In the genomic region with DNA sequence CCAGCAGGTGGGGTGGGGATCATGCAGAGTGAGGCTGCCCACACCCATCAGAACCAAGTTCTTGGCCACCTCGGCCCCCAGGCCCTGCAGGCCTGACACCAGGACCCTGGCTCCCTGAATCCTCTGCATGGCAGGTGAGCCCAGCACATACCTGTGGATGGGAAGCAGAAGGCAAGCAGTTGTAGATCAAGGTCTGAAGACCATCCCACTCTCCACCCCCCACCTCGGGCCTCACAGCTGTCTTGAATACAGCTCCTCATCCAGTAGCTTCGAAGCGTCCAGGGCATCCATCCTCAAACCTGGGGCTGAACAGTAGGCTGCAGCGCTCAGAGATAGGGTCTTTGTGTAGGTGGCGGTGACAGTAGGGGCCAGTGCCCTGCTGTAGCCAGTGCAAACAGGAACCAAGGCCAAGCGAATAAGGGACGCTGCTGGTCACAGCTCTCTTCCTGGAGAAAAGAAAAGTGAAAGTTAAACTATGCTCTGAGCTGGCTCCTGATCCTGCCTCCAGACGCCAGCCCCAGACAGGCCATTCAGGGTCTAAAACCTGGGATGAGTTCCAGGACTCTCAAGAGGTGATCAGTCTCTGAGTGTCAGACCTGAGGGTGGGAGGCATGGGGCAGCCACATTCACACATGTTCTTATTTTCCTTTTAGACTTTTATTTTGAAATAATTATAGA, we compare ENCODE assay signal across 8 cellular contexts. TPM values are rescaled to one million over a fixed set of nuclear protein-coding genes. Genes with fewer than 3 reads are reported as not detected.
DNase-seq lines count a peak whose midpoint lies in the region; ATAC-seq and TF ChIP-seq lines count a peak whose summit lies in the region.

A gene with protein sequence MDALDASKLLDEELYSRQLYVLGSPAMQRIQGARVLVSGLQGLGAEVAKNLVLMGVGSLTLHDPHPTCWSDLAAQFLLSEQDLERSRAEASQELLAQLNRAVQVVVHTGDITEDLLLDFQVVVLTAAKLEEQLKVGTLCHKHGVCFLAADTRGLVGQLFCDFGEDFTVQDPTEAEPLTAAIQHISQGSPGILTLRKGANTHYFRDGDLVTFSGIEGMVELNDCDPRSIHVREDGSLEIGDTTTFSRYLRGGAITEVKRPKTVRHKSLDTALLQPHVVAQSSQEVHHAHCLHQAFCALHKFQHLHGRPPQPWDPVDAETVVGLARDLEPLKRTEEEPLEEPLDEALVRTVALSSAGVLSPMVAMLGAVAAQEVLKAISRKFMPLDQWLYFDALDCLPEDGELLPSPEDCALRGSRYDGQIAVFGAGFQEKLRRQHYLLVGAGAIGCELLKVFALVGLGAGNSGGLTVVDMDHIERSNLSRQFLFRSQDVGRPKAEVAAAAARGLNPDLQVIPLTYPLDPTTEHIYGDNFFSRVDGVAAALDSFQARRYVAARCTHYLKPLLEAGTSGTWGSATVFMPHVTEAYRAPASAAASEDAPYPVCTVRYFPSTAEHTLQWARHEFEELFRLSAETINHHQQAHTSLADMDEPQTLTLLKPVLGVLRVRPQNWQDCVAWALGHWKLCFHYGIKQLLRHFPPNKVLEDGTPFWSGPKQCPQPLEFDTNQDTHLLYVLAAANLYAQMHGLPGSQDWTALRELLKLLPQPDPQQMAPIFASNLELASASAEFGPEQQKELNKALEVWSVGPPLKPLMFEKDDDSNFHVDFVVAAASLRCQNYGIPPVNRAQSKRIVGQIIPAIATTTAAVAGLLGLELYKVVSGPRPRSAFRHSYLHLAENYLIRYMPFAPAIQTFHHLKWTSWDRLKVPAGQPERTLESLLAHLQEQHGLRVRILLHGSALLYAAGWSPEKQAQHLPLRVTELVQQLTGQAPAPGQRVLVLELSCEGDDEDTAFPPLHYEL (minus strand): TSS at position 457 of the 678 bp plus-strand sequence. CDS start 166 bp downstream, at position 291.

- H3K9ac ChIP-seq in SK-N-MC (ENCODE audit: insufficient read length) = peak within 1 kb of the TSS; percentile 26
- H3K9ac ChIP-seq in liver (ENCODE audit: low read depth in 1 of 2, low read length in 2 of 2) = peak within 1 kb of the TSS; percentile 63 to 79

- ATAC-seq in HG02798 (IDR thresholded peaks at IDR 0.05; ENCODE audit: poor library complexity, unreplicated experiment) = peak; percentile 61

- H3K27me3 ChIP-seq in liver (ENCODE audit: control insufficient read depth in 4 of 4, insufficient read depth in 4 of 4, low read length in 3 of 4) = no peaks in the 10 kb centered on the region

- H3K4me3 ChIP-seq in GM08714 (ENCODE audit: low read length) = peak within 1 kb of the TSS; percentile 56; the same call in 1 of the 2 replicates
- no peak within 1 kb of the TSS for H3K4me3 ChIP-seq in SK-N-MC
- peak within 1 kb of the TSS; percentile 45 to 79 (median 51) for H3K4me3 ChIP-seq in liver (ENCODE audit: low read depth in 1 of 3, low read length in 3 of 3)

- H3K36me3 ChIP-seq in SK-N-MC (ENCODE audit: insufficient read depth, low read length) (no peaks in the 10 kb centered on the region), liver (ENCODE audit: control insufficient read depth in 4 of 4, insufficient read depth in 3 of 4, low read depth in 1 of 4, low read length in 3 of 4) (peaks cover 2 to 16% (median 10%) of the 10 kb centered on the region in 4 donors)

- no peaks in the 10 kb centered on the region for H3K9me3 ChIP-seq in SK-N-MC (ENCODE audit: low read depth, low read length)
- H3K9me3 ChIP-seq in liver (ENCODE audit: control insufficient read depth in 4 of 4, low read length in 3 of 4) = no peaks in the 10 kb centered on the region

- peak in 1 of 2 donors; percentile 34 for TF ChIP-seq RAD21 in liver (IDR thresholded peaks at IDR 0.05)

- H3K4me1 ChIP-seq in liver (ENCODE audit: control insufficient read depth in 4 of 4, insufficient read depth in 4 of 4, low read length in 3 of 4) = peaks cover 0 to 34% (median 16%) of the 10 kb centered on the region in 4 donors

- DNase-seq in SK-N-MC (ENCODE audit: low read depth, low spot score) (no peak), caudate nucleus (lab: John Stamatoyannopoulos, UW) (peak in 6 of 61 donors; percentile 3 to 36 (median 15)), stromal cell of bone marrow (ENCODE audit: low read depth) (peak; percentile 45), NCI-H524 treated with DMSO at 0.1 percent for 48 hours (lab: John Stamatoyannopoulos, UW) (no peak), NCI-H187 (lab: John Stamatoyannopoulos, UW) (no peak)

- H3K27ac ChIP-seq in SK-N-MC (0 out of 2 replicates have a peak within 1 kb of the TSS, but pooled peaks have one; percentile 9), caudate nucleus (ENCODE audit: low read depth, low read length) (peak within 1 kb of the TSS; percentile 55), liver (ENCODE audit: low read depth in 1 of 2, low read length in 2 of 2) (peak within 1 kb of the TSS; percentile 64 to 65)

- no peak for TF ChIP-seq CTCF in liver (IDR thresholded peaks at IDR 0.05; ENCODE audit: low read depth, low read length, missing input control)

- WGBS in liver = 12% methylated on average over 9 of the region's 9 CpGs

TF ChIP-seq in liver, 16 proteins besides CTCF, POLR2A, EP300 and RAD21:
- no peak for TF ChIP-seq EGR1 (IDR thresholded peaks at IDR 0.05; ENCODE audit: low read depth in 2 of 2)
- TF ChIP-seq NR2F2 (IDR thresholded peaks at IDR 0.05) = peak; percentile 45
- TF ChIP-seq HNF4A (conservative IDR thresholded peaks at IDR 0.05) = peak; percentile 28 to 39
- peak; percentile 60 for TF ChIP-seq RXRA (IDR thresholded peaks at IDR 0.05)
- no peak for TF ChIP-seq HNF4G (IDR thresholded peaks at IDR 0.05)
- TF ChIP-seq JUND (IDR thresholded peaks at IDR 0.05) = no peak
- peak; percentile 72 for TF ChIP-seq SP1 (IDR thresholded peaks at IDR 0.05)
- no peak for TF ChIP-seq YY1 (IDR thresholded peaks at IDR 0.05)
- TF ChIP-seq FOXA2 (IDR thresholded peaks at IDR 0.05) = peak; percentile 8
- TF ChIP-seq FOXA1 (IDR thresholded peaks at IDR 0.05) = no peak
- peak in 1 of 2 donors; percentile 41 for TF ChIP-seq GABPA (IDR thresholded peaks at IDR 0.05 in 1 of 2, conservative IDR thresholded peaks at IDR 0.05 in 1 of 2)
- TF ChIP-seq, protein P1, sequence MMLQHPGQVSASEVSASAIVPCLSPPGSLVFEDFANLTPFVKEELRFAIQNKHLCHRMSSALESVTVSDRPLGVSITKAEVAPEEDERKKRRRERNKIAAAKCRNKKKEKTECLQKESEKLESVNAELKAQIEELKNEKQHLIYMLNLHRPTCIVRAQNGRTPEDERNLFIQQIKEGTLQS (IDR thresholded peaks at IDR 0.05) = no peak
- TF ChIP-seq, protein P2, sequence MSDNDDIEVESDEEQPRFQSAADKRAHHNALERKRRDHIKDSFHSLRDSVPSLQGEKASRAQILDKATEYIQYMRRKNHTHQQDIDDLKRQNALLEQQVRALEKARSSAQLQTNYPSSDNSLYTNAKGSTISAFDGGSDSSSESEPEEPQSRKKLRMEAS (IDR thresholded peaks at IDR 0.05) = no peak
- TF ChIP-seq, protein P3, sequence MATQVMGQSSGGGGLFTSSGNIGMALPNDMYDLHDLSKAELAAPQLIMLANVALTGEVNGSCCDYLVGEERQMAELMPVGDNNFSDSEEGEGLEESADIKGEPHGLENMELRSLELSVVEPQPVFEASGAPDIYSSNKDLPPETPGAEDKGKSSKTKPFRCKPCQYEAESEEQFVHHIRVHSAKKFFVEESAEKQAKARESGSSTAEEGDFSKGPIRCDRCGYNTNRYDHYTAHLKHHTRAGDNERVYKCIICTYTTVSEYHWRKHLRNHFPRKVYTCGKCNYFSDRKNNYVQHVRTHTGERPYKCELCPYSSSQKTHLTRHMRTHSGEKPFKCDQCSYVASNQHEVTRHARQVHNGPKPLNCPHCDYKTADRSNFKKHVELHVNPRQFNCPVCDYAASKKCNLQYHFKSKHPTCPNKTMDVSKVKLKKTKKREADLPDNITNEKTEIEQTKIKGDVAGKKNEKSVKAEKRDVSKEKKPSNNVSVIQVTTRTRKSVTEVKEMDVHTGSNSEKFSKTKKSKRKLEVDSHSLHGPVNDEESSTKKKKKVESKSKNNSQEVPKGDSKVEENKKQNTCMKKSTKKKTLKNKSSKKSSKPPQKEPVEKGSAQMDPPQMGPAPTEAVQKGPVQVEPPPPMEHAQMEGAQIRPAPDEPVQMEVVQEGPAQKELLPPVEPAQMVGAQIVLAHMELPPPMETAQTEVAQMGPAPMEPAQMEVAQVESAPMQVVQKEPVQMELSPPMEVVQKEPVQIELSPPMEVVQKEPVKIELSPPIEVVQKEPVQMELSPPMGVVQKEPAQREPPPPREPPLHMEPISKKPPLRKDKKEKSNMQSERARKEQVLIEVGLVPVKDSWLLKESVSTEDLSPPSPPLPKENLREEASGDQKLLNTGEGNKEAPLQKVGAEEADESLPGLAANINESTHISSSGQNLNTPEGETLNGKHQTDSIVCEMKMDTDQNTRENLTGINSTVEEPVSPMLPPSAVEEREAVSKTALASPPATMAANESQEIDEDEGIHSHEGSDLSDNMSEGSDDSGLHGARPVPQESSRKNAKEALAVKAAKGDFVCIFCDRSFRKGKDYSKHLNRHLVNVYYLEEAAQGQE (IDR thresholded peaks at IDR 0.05) = peak; percentile 52
- no peak for TF ChIP-seq TAF1 (conservative IDR thresholded peaks at IDR 0.05)
- TF ChIP-seq, protein P4, sequence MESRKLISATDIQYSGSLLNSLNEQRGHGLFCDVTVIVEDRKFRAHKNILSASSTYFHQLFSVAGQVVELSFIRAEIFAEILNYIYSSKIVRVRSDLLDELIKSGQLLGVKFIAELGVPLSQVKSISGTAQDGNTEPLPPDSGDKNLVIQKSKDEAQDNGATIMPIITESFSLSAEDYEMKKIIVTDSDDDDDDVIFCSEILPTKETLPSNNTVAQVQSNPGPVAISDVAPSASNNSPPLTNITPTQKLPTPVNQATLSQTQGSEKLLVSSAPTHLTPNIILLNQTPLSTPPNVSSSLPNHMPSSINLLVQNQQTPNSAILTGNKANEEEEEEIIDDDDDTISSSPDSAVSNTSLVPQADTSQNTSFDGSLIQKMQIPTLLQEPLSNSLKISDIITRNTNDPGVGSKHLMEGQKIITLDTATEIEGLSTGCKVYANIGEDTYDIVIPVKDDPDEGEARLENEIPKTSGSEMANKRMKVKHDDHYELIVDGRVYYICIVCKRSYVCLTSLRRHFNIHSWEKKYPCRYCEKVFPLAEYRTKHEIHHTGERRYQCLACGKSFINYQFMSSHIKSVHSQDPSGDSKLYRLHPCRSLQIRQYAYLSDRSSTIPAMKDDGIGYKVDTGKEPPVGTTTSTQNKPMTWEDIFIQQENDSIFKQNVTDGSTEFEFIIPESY (IDR thresholded peaks at IDR 0.05) = no peak

RNA-seq across cellular contexts. Expression of the gene that starts here (rescaled TPM):
- 10 to 100 TPM; 15.8 to 29.5 TPM for total RNA-seq in liver
- polyA plus RNA-seq in liver = 10 to 100 TPM; 14.6 TPM

Comparison
In these comparisons a context has a peak if more than half of its experiments do, and no peak if none do; other contexts are left out.
1. H3K27ac ChIP-seq: peak in every context shown above with its lines; median percentile 64 in liver; 55 in caudate nucleus; 9 in SK-N-MC.